ENCODE assay signal across 15 cellular contexts in the genomic region with DNA sequence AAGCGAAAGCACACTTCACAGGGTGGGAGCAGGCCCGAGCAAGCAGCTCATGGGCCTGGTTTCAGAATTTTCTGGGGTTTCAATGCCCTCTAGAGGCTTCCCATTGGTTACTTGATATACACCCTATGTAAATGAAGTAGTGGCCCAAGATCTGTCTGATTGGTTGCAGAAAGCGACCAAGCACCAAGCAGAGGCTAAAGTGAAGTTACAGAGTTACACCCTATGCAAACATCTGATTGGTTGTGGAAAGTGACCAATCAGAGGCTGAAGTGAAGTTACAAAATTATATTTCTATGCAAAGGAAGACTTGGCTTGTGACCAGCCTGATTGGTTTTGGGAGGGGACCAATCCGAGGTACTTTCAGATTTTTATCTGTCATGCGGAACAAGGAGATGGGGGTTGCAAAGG. TPM values are rescaled to one million over a fixed set of nuclear protein-coding genes. Genes with fewer than 3 reads are reported as not detected.
A peak's percentile ranks its signal among the peaks of the same experiment; 100 is the strongest.
DNase-seq lines count a peak whose midpoint lies in the region; ATAC-seq and TF ChIP-seq lines count a peak whose summit lies in the region.
"Had no signal": no experiment of that assay in that cellular context is flagged by ENCODE, and none has a peak within 500 bp of the region (broad histone marks: within the 10 kb centered on the region; RNA-seq: fewer than 3 reads in every experiment).

No MANE protein-coding gene starts in this region.

- peak overlapping the region; percentile 49 for H3K4me2 ChIP-seq in HCT116 (ENCODE audit: low read length)

- H3K79me2 ChIP-seq in HCT116 (ENCODE audit: insufficient read depth, low read length), result peaks cover 3% of the 10 kb centered on the region; the same call in 1 of the 2 replicates

- no peaks in the 10 kb centered on the region for H4K20me1 ChIP-seq in HCT116 (ENCODE audit: insufficient read depth)

- no peaks in the 10 kb centered on the region for H3K9me3 ChIP-seq in HCT116 (ENCODE audit: control insufficient read depth in 1 of 2, insufficient read depth in 1 of 2, low read depth in 1 of 2, low read length in 2 of 2)
- no peaks in the 10 kb centered on the region for H3K9me3 ChIP-seq in aorta (ENCODE audit: control insufficient read depth, low read length)
- no peaks in the 10 kb centered on the region for H3K9me3 ChIP-seq in tibial nerve

- H3K4me3 ChIP-seq in HCT116 (replicated peaks in 1 of 2; ENCODE audit: low read depth in 1 of 2, low read length in 2 of 2), result no peak overlapping the region
- H3K4me3 ChIP-seq in aorta (ENCODE audit: low read length in 2 of 2), result no peak overlapping the region
- no peak overlapping the region for H3K4me3 ChIP-seq in tibial nerve

- TF ChIP-seq EP300 in tibial nerve (IDR thresholded peaks at IDR 0.05), result no peak

- POLR2A ChIA-PET in HCT116 (lab: Charles Lee), result no interaction called here

- WGBS in aorta, 2 donors, result 91 to 92% methylated on average over 5 of the region's 5 CpGs
- 71 to 84% methylated on average over 5 of the region's 5 CpGs for WGBS in tibial nerve, 2 donors

- peak; percentile 67 for ATAC-seq in HCT116
- ATAC-seq in aorta (ENCODE audit: low FRiP score), result no peak
- no peak for ATAC-seq in HG03432 (IDR thresholded peaks at IDR 0.05; ENCODE audit: unreplicated experiment)
- ATAC-seq: activated T-helper 17 cell treated with anti-CD3 and anti-CD28 coated beads, Interleukin-2, amount 50 U/mL, for 72 hours; Panc1 had no signal

- CTCF ChIA-PET in HCT116 (lab: Charles Lee), result no interaction called here

- H3K9me2 ChIP-seq in HCT116 (ENCODE audit: insufficient read depth), result no peaks in the 10 kb centered on the region

- no peak overlapping the region for H3K9ac ChIP-seq in HCT116 (ENCODE audit: low read length)

- RAD21 ChIA-PET in HCT116 (lab: Charles Lee; ENCODE audit: low non-redundant PET in 1 of 2, low total read pairs in 2 of 2, uncharacterized antibody in 2 of 2, unreplicated experiment in 2 of 2), result no interaction called here

- BruUV-seq in HCT116 (replicated peaks; lab: Mats Ljungman, UMichigan), result no TSS peak

- TF ChIP-seq POLR2A in HCT116 (IDR thresholded peaks at IDR 0.05; ENCODE audit: borderline replicate concordance, extremely low read depth, insufficient read depth, insufficient read length) (no peak), tibial nerve (IDR thresholded peaks at IDR 0.05) (no peak)

- no peaks in the 10 kb centered on the region for H3K36me3 ChIP-seq in HCT116 (ENCODE audit: control insufficient read depth in 1 of 2, insufficient read depth in 2 of 2, low read length in 2 of 2)
- no peaks in the 10 kb centered on the region for H3K36me3 ChIP-seq in aorta (ENCODE audit: control insufficient read depth in 1 of 2, insufficient read depth in 2 of 2, low read length in 1 of 2)
- no peaks in the 10 kb centered on the region for H3K36me3 ChIP-seq in tibial nerve

- H3K4me1 ChIP-seq in HCT116 (ENCODE audit: control insufficient read depth in 1 of 2, insufficient read depth in 2 of 2, low read length in 2 of 2), result peaks cover 16 to 42% of the 10 kb centered on the region in 2 experiments
- H3K4me1 ChIP-seq in aorta (ENCODE audit: control insufficient read depth in 1 of 2, insufficient read depth in 2 of 2, low read length in 2 of 2), result no peaks in the 10 kb centered on the region
- H3K4me1 ChIP-seq in tibial nerve, result peaks cover 0 to 11% (median 4%) of the 10 kb centered on the region in 4 donors

- TF ChIP-seq CTCF in 22Rv1 (IDR thresholded peaks at IDR 0.05) (no peak), HCT116 (IDR thresholded peaks at IDR 0.05 in 2 of 3, conservative IDR thresholded peaks at IDR 0.05 in 1 of 3; ENCODE audit: borderline replicate concordance in 1 of 3, insufficient read depth in 1 of 3, low read depth in 2 of 3, low read length in 2 of 3) (no peak), tibial nerve (IDR thresholded peaks at IDR 0.05) (no peak)

- no peaks in the 10 kb centered on the region for H3K27me3 ChIP-seq in HCT116 (ENCODE audit: insufficient read depth, low read length)
- H3K27me3 ChIP-seq in aorta (ENCODE audit: control insufficient read depth in 1 of 2, insufficient read depth in 2 of 2, low read length in 1 of 2), result no peaks in the 10 kb centered on the region
- H3K27me3 ChIP-seq in tibial nerve, result no peaks in the 10 kb centered on the region

- TF ChIP-seq RAD21 in HCT116 (IDR thresholded peaks at IDR 0.05; ENCODE audit: low read depth), result no peak

- intact Hi-C loops in HCT116 (cut with micrococcal nuclease) (no loop called here), aorta (cut with DNase I) (no loop called here)

- DNase-seq in HCT116 (ENCODE audit: low read depth, low spot score), result no peak
- peak; percentile 4 for DNase-seq in RPMI8226
- DNase-seq in fibroblast of peridontal ligament (ENCODE audit: extremely low read depth), result peak; percentile 31
- DNase-seq in aorta, result no peak
- DNase-seq in tibial nerve (ENCODE audit: low spot score in 2 of 2), result no peak
- DNase-seq in SHP77 (lab: John Stamatoyannopoulos, UW), result no peak
- DNase-seq: NCI-H1436; occipital lobe; stimulated activated CD4-positive, alpha-beta T cell treated with anti-CD3 and anti-CD28 coated beads, Interleukin-12 subunit alpha, Interleukin-12 subunit beta, amount 100 ng/mL, for 4 hours; T1000 had no signal

- peak overlapping the region; percentile 90 for H3K27ac ChIP-seq in 22Rv1
- H3K27ac ChIP-seq in HCT116 (ENCODE audit: low read depth, low read length), result no peak overlapping the region
- H3K27ac ChIP-seq in aorta (ENCODE audit: low read depth in 1 of 2, low read length in 2 of 2), result no peak overlapping the region
- no peak overlapping the region for H3K27ac ChIP-seq in tibial nerve

- no peak overlapping the region for H2AFZ ChIP-seq in HCT116 (ENCODE audit: low read depth, low read length, poor library complexity, severe bottlenecking)

TF ChIP-seq in HCT116, 20 proteins besides CTCF, POLR2A, EP300 and RAD21:
- TF ChIP-seq EGR1 (IDR thresholded peaks at IDR 0.05; ENCODE audit: low read depth) (no peak), ELF1 (IDR thresholded peaks at IDR 0.05; ENCODE audit: borderline replicate concordance, low read depth) (no peak), FOSL1 (IDR thresholded peaks at IDR 0.05; ENCODE audit: low read depth) (no peak), SIN3A (IDR thresholded peaks at IDR 0.05; ENCODE audit: low read depth) (no peak)

RNA-seq across cellular contexts. Expression of gene FHIP1A, which starts 8.2 kb away (rescaled TPM):
- total RNA-seq in HCT116 (2021; ENCODE audit: unreplicated experiment) (14.8 TPM), aorta (1 to 10 TPM; 2.8 to 6.2 TPM), tibial nerve (10 to 100 TPM in 1 of 4 donors, 1 to 10 TPM in 3; 4.9 to 59.4 (median 9.0) TPM)
- 5.2 and 6.1 TPM in 2 replicates for polyA plus RNA-seq in HCT116 (2012)
- polyA plus RNA-seq in aorta, result under 1 TPM in 1 of 2 donors, not detected in 1; 0.88 TPM
- polyA plus RNA-seq: AG04450 had no signal

Comparison
In these comparisons a context has a peak if more than half of its experiments do, and no peak if none do; other contexts are left out.
1. DNase-seq: peak in RPMI8226 (single experiment) and fibroblast of peridontal ligament (single experiment); none in HCT116 (single experiment), aorta (0 of 2), tibial nerve (0 of 2) and SHP77 (0 of 2).